9 cellular contexts compared by ENCODE assay signal in genomic region chr18:50560681-50561629, GRCh38. TPM values are rescaled to one million over a fixed set of nuclear protein-coding genes. Genes with fewer than 3 reads are reported as not detected.
A peak's percentile ranks its signal among the peaks of the same experiment; 100 is the strongest.
DNase-seq lines count a peak whose midpoint lies in the region; ATAC-seq and TF ChIP-seq lines count a peak whose summit lies in the region.
"Had no signal": no experiment of that assay in that cellular context is flagged by ENCODE, and none has a peak within 500 bp of the region (broad histone marks: within the 10 kb centered on the region; RNA-seq: fewer than 3 reads in every experiment).

No MANE protein-coding gene starts in this region.

- peaks cover 0 to 17% (median 11%) of the 10 kb centered on the region in 9 donors for H3K4me1 ChIP-seq in heart right ventricle

- no peak for TF ChIP-seq CTCF in heart right ventricle (IDR thresholded peaks at IDR 0.05)

- DNase-seq in NCI-H2227 (lab: John Stamatoyannopoulos, UW; ENCODE audit: unreplicated experiment) = peak; percentile 37
- DNase-seq in NCI-H2227 treated with DMSO at 0.1 percent for 48 hours (lab: John Stamatoyannopoulos, UW) = no peak
- DNase-seq in heart right ventricle = peak in 1 of 2 donors; percentile 11
- DNase-seq in retina = peak; percentile 86
- DNase-seq in UCSD-AML1 (lab: John Stamatoyannopoulos, UW; ENCODE audit: unreplicated experiment) = no peak
- DNase-seq in NCI-H2081 treated with DMSO at 0.1 percent for 48 hours (lab: John Stamatoyannopoulos, UW) = no peak
- DNase-seq in stimulated activated CD4-positive, alpha-beta T cell treated with anti-CD3 and anti-CD28 coated beads, Interleukin-1b, Interleukin-23, amount 100 ng/mL, for 48 hours = no peak

- peaks cover 0 to 2% (median 0%) of the 10 kb centered on the region in 11 donors for H3K9me3 ChIP-seq in heart right ventricle

- intact Hi-C loops in heart right ventricle (cut with DNase I) = loop anchor here in 1 of 10 donors (10.0 kb wide), 1 partner anchor 104 kb away; no protein-coding TSS in a partner anchor

- peak overlapping the region in 4 of 10 donors; percentile 38 to 81 (median 68) for H3K27ac ChIP-seq in heart right ventricle

- peak; percentile 45 for ATAC-seq in SK-N-SH treated with all-trans-retinoic acid at 6 μM for 48 hours
- peak in 6 of 8 donors; percentile 41 to 68 (median 50) for ATAC-seq in heart right ventricle

- H3K36me3 ChIP-seq in heart right ventricle = no peaks in the 10 kb centered on the region

- H3K4me3 ChIP-seq in heart right ventricle = peak overlapping the region; percentile 51 to 74 (median 60)

- WGBS in heart right ventricle, 2 donors = 5 to 6% methylated on average over 49 of the region's 49 CpGs

- peaks cover 0 to 67% (median 36%) of the 10 kb centered on the region in 7 donors for H3K27me3 ChIP-seq in heart right ventricle

TF ChIP-seq in SK-N-SH treated with all-trans-retinoic acid at 6 μM for 48 hours, 23 proteins besides CTCF, POLR2A, EP300 and RAD21:
- no peak for TF ChIP-seq ISL1 (CRISPR knock-in tag; IDR thresholded peaks at IDR 0.05)
- no peak for TF ChIP-seq ZC3H10 (CRISPR knock-in tag; IDR thresholded peaks at IDR 0.05)
- no peak for TF ChIP-seq ZNF8 (CRISPR knock-in tag; IDR thresholded peaks at IDR 0.05)
- TF ChIP-seq RARB (CRISPR knock-in tag; IDR thresholded peaks at IDR 0.05) = no peak
- no peak for TF ChIP-seq PPARA (CRISPR knock-in tag; IDR thresholded peaks at IDR 0.05; ENCODE audit: borderline replicate concordance)
- no peak for TF ChIP-seq GLIS3 (CRISPR knock-in tag; IDR thresholded peaks at IDR 0.05)
- no peak for TF ChIP-seq TCF4 (CRISPR knock-in tag; IDR thresholded peaks at IDR 0.05; ENCODE audit: borderline replicate concordance)
- no peak for TF ChIP-seq SNAI2 (CRISPR knock-in tag; IDR thresholded peaks at IDR 0.05)
- TF ChIP-seq TOX (CRISPR knock-in tag; IDR thresholded peaks at IDR 0.05; ENCODE audit: borderline replicate concordance) = no peak
- TF ChIP-seq, protein P1, sequence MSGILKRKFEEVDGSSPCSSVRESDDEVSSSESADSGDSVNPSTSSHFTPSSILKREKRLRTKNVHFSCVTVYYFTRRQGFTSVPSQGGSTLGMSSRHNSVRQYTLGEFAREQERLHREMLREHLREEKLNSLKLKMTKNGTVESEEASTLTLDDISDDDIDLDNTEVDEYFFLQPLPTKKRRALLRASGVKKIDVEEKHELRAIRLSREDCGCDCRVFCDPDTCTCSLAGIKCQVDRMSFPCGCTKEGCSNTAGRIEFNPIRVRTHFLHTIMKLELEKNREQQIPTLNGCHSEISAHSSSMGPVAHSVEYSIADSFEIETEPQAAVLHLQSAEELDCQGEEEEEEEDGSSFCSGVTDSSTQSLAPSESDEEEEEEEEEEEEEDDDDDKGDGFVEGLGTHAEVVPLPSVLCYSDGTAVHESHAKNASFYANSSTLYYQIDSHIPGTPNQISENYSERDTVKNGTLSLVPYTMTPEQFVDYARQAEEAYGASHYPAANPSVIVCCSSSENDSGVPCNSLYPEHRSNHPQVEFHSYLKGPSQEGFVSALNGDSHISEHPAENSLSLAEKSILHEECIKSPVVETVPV (CRISPR knock-in tag; IDR thresholded peaks at IDR 0.05) = no peak
- TF ChIP-seq, protein P2, sequence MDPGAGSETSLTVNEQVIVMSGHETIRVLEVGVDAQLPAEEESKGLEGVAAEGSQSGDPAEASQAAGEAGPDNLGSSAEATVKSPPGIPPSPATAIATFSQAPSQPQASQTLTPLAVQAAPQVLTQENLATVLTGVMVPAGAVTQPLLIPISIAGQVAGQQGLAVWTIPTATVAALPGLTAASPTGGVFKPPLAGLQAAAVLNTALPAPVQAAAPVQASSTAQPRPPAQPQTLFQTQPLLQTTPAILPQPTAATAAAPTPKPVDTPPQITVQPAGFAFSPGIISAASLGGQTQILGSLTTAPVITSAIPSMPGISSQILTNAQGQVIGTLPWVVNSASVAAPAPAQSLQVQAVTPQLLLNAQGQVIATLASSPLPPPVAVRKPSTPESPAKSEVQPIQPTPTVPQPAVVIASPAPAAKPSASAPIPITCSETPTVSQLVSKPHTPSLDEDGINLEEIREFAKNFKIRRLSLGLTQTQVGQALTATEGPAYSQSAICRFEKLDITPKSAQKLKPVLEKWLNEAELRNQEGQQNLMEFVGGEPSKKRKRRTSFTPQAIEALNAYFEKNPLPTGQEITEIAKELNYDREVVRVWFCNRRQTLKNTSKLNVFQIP (CRISPR knock-in tag; IDR thresholded peaks at IDR 0.05; ENCODE audit: borderline replicate concordance, low read depth) = no peak
- no peak for TF ChIP-seq BACH2 (CRISPR knock-in tag; IDR thresholded peaks at IDR 0.05; ENCODE audit: borderline replicate concordance)
- TF ChIP-seq CSDC2 (CRISPR knock-in tag; IDR thresholded peaks at IDR 0.05) = no peak
- TF ChIP-seq ZFP30 (CRISPR knock-in tag; IDR thresholded peaks at IDR 0.05) = no peak

RNA-seq across cellular contexts. Expression of gene MAPK4, which starts 1.1 kb away (rescaled TPM):
- total RNA-seq in heart right ventricle = 10 to 100 TPM; 15.2 to 86.9 (median 37.1) TPM
- 10 to 100 TPM in 1 of 2 donors, 1 to 10 TPM in 1; 7.5 to 81.0 TPM for polyA plus RNA-seq in heart right ventricle
- total RNA-seq: RPMI7951 had no signal

Comparison
In these comparisons a context has a peak if more than half of its experiments do, and no peak if none do; other contexts are left out.
1. DNase-seq: peak in NCI-H2227 (single experiment) and retina (single experiment); none in NCI-H2227 treated with DMSO at 0.1 percent for 48 hours (single experiment), UCSD-AML1 (single experiment), NCI-H2081 treated with DMSO at 0.1 percent for 48 hours (single experiment) and stimulated activated CD4-positive, alpha-beta T cell treated with anti-CD3 and anti-CD28 coated beads, Interleukin-1b, Interleukin-23, amount 100 ng/mL, for 48 hours (single experiment).